Comparison of ENCODE assay signal across 1 cellular context in the genomic region with DNA sequence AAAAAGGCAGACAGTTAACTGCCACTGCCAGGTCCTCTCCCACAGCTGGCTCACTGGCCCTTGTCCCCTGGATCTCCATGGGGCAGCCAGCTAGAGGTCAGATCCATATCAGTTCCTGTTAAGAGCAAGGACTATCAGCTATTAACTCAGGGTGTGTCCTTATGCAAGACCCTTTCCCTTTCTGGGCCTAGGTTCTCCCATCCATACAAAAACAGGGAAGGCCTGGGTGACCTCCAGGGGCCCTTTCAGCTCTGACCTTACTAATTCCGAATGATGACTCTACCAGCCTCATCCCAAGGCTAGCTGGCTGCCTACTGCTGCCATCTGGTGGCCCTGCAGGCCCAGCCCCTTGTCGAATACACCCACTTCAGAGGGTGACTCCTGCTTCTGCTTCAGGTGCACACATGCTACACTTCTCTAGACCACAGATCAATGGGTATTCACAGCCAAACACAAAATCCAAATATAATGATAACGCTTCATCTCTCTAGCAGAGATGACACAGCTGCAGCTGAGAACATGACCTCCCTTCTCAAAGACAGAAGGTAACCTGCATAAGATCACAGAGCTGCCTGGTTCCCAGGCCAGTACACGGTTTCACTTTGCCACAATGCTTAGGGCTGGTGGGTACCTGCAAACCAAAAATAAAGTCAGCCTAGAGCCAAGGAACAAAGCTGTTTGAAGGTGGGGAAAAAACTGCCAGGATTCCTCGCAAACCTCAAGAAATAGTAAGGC.
TF ChIP-seq lines count a peak whose summit lies in the region.

No MANE protein-coding gene starts in this region.

TF ChIP-seq in HCT116, 20 proteins besides CTCF, POLR2A, EP300 and RAD21 (continued from another document):
- TF ChIP-seq ATF3 (IDR thresholded peaks at IDR 0.05) (no peak), FOSL1 (IDR thresholded peaks at IDR 0.05; ENCODE audit: low read depth) (no peak), SRF (IDR thresholded peaks at IDR 0.05; ENCODE audit: low read depth) (no peak)
